8 cellular contexts compared by ENCODE assay signal in the genomic region with DNA sequence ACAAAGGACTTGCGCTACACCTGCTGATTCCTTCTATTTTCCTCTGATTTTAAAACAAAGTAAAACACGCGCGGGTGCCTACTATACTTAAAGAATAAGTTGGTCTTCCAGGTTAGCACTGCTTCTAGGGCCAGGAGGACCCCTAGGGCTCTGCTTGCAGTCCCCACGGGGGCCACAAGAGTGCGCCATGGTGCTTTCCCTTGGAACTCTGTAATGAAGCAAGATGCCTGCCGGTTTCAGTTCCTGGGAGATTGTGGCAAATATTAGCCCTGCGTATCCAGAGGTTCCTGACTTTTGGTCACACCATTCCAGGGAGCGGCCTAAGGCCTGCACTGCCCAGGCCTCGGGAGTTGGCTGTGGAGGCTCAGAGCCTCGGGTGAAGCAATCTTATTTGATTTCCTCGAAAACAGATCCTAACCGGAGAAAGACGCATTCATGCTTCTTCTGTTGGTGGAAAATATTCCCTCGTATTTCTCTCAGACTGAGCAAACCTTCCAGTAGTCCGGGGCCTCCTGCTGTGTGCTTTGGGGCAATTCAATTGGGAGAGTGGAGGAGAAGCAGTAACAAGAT. TPM values are rescaled to one million over a fixed set of nuclear protein-coding genes. Genes with fewer than 3 reads are reported as not detected.
DNase-seq lines count a peak whose midpoint lies in the region; ATAC-seq, FAIRE-seq and TF ChIP-seq lines count a peak whose summit lies in the region.

No MANE protein-coding gene starts in this region.

- no peak overlapping the region for H3K9ac ChIP-seq in colonic mucosa (ENCODE audit: low read depth in 2 of 2, low read length in 2 of 2)

- DNase-seq in BE2C (peak; percentile 87), H54 (ENCODE audit: insufficient read length, low spot score) (peak; percentile 51), NCI-H2227 (lab: John Stamatoyannopoulos, UW; ENCODE audit: unreplicated experiment) (peak; percentile 90), colonic mucosa (peak; percentile 78), right lobe of liver (peak; percentile 65 to 80 (median 68))
- peak; percentile 42 to 71 for DNase-seq in activated CD4-positive, alpha-beta T cell treated with anti-CD3 and anti-CD28 coated beads for 24 hours (ENCODE audit: low read depth in 2 of 2)
- peak in 2 of 3 donors; percentile 7 to 53 for DNase-seq in stimulated activated CD4-positive, alpha-beta T cell treated with anti-CD3 and anti-CD28 coated beads, TNF-alpha, amount 100 ng/mL, for 1 hour (ENCODE audit: low read depth in 3 of 3, low spot score in 1 of 3)

- H3K9me3 ChIP-seq in BE2C (no peaks in the 10 kb centered on the region), colonic mucosa (no peaks in the 10 kb centered on the region), right lobe of liver (no peaks in the 10 kb centered on the region)

- 0 out of 2 replicates have a peak overlapping the region, but pooled peaks have one; percentile 15 for H3K4me3 ChIP-seq in BE2C (ENCODE audit: low read depth, low read length)
- no peak overlapping the region for H3K4me3 ChIP-seq in colonic mucosa
- H3K4me3 ChIP-seq in right lobe of liver, result no peak overlapping the region

- H3K4me1 ChIP-seq in BE2C (peaks cover 6% of the 10 kb centered on the region; the same call in 1 of the 2 replicates), colonic mucosa (no peaks in the 10 kb centered on the region), right lobe of liver (no peaks in the 10 kb centered on the region)

- WGBS in right lobe of liver (ENCODE audit: insufficient coverage, low coverage, low lambda C conversion rate, missing lambda C conversion rate), result 33% methylated on average over 14 of the region's 16 CpGs

- intact Hi-C loops in colonic mucosa (cut with DNase I), result no loop called here
- intact Hi-C loops in right lobe of liver (cut with DNase I), result loop anchor here in 1 of 2 donors (10.0 kb wide), 1 partner anchor 126 kb away; no protein-coding TSS in a partner anchor

- FAIRE-seq in H54 (lab: Jason Lieb, UNC), result peak; percentile 69

- no peaks in the 10 kb centered on the region for H3K27me3 ChIP-seq in BE2C
- H3K27me3 ChIP-seq in colonic mucosa, result no peaks in the 10 kb centered on the region
- H3K27me3 ChIP-seq in right lobe of liver, result no peaks in the 10 kb centered on the region

- no peaks in the 10 kb centered on the region for H3K36me3 ChIP-seq in BE2C
- no peaks in the 10 kb centered on the region for H3K36me3 ChIP-seq in colonic mucosa
- H3K36me3 ChIP-seq in right lobe of liver, result no peaks in the 10 kb centered on the region

- ATAC-seq in right lobe of liver, result peak; percentile 95 to 97 (median 96)
- no peak for ATAC-seq in GM21529 (IDR thresholded peaks at IDR 0.05; ENCODE audit: unreplicated experiment)

- H3K27ac ChIP-seq in colonic mucosa (no peak overlapping the region), right lobe of liver (peak overlapping the region in 1 of 3 donors; percentile 37)

- peak; percentile 97 for TF ChIP-seq CTCF in BE2C (IDR thresholded peaks at IDR 0.05; ENCODE audit: low read depth, low read length)
- peak; percentile 97 for TF ChIP-seq CTCF in colonic mucosa (IDR thresholded peaks at IDR 0.05)
- peak; percentile 83 to 97 (median 94) for TF ChIP-seq CTCF in right lobe of liver (IDR thresholded peaks at IDR 0.05)

- no peak for TF ChIP-seq POLR2A in H54 (IDR thresholded peaks at IDR 0.05; ENCODE audit: low read depth, low read length)
- no peak for TF ChIP-seq POLR2A in right lobe of liver (IDR thresholded peaks at IDR 0.05)

RNA-seq across cellular contexts. Expression of a gene that starts 25.3 kb away (rescaled TPM):
- not detected for polyA plus RNA-seq in BE2C (2012; ENCODE audit: insufficient read depth, insufficient read length, low read depth)
- total RNA-seq in colonic mucosa (not detected), right lobe of liver (not detected)

RNA-seq across cellular contexts. Expression of a gene that starts 59.7 kb away (rescaled TPM):
- not detected for polyA plus RNA-seq in BE2C (2012; ENCODE audit: insufficient read depth, insufficient read length, low read depth)
- total RNA-seq in colonic mucosa (100 to 1,000 TPM in 1 of 2 donors, 10 to 100 TPM in 1; 90.2 to 169 TPM), right lobe of liver (under 1 TPM in 1 of 6 experiments, not detected in 5; 0.20 TPM)

Comparison
In these comparisons a context has a peak if more than half of its experiments do, and no peak if none do; other contexts are left out.
1. DNase-seq: peak in every context shown above with its lines; median percentile 90 in NCI-H2227; 87 in BE2C; 78 in colonic mucosa; 68 in right lobe of liver; 56 in activated CD4-positive, alpha-beta T cell treated with anti-CD3 and anti-CD28 coated beads for 24 hours; 51 in H54; 30 in stimulated activated CD4-positive, alpha-beta T cell treated with anti-CD3 and anti-CD28 coated beads, TNF-alpha, amount 100 ng/mL, for 1 hour.
2. RNA of a gene that starts 59.7 kb away (total RNA-seq): 90.2 to 169 TPM in colonic mucosa; 0.20 TPM in right lobe of liver; every median in the first group is over 10 times any median in the second.
3. Peak in every context shown above with its lines, with median percentiles within 50 percentile points of each other: CTCF ChIP-seq.